8 cellular contexts compared by ENCODE assay signal in genomic region chr1:46180082-46180616, GRCh38. TPM values are rescaled to one million over a fixed set of nuclear protein-coding genes. Genes with fewer than 3 reads are reported as not detected.
DNase-seq lines count a peak whose midpoint lies in the region; ATAC-seq and TF ChIP-seq lines count a peak whose summit lies in the region.

No MANE protein-coding gene starts in this region.

- H3K9me3 ChIP-seq in transverse colon, result no peaks in the 10 kb centered on the region

- H3K4me1 ChIP-seq in transverse colon, result peaks cover 5 to 46% (median 31%) of the 10 kb centered on the region in 4 donors

- TF ChIP-seq EP300 in transverse colon (IDR thresholded peaks at IDR 0.05; ENCODE audit: low read depth), result no peak

- H3K36me3 Mint-ChIP-seq in activated naive CD4-positive, alpha-beta T cell treated with anti-CD3 and anti-CD28 coated beads for 36 hours (ENCODE audit: low read depth), result no peaks in the 10 kb centered on the region

- DNase-seq in activated naive CD4-positive, alpha-beta T cell treated with anti-CD3 and anti-CD28 coated beads for 36 hours, result peak; percentile 30
- DNase-seq in activated naive CD4-positive, alpha-beta T cell treated with anti-CD3 and anti-CD28 coated beads, Interleukin-2, amount 50 U/mL, for 16 hours, result no peak
- DNase-seq in NCI-H774 (lab: John Stamatoyannopoulos, UW) (peak; percentile 52), transverse colon (peak; percentile 92), middle frontal gyrus (ENCODE audit: extremely low spot score, low spot score) (no peak), NK-92 (lab: John Stamatoyannopoulos, UW; ENCODE audit: unreplicated experiment) (no peak)

- intact Hi-C loops in activated naive CD4-positive, alpha-beta T cell treated with anti-CD3 and anti-CD28 coated beads for 36 hours (cut with micrococcal nuclease), result loop anchor here (10.0 kb wide), 2 partner anchors 425 to 595 kb away; partner anchors contain the start of genes IPP and NASP
- intact Hi-C loops in transverse colon (cut with DNase I; ENCODE audit: low total_unique reads), result no loop called here

- CTCF ChIA-PET in activated naive CD4-positive, alpha-beta T cell treated with anti-CD3 and anti-CD28 coated beads for 36 hours (lab: Charles Lee), result interaction anchor here (0.8 to 9.7 kb wide), 10 partner anchors 15 to 144 kb away, joined by 3 to 98 read pairs (median 4); partner anchors contain the start of gene PIK3R3

- H3K4me1 Mint-ChIP-seq in activated naive CD4-positive, alpha-beta T cell treated with anti-CD3 and anti-CD28 coated beads for 36 hours (ENCODE audit: low read depth), result peaks cover 15% of the 10 kb centered on the region

- WGBS in transverse colon (ENCODE audit: low coverage in 1 of 2), 2 donors, result 42% methylated on average over 12 of the region's 12 CpGs; no CpG with 5 or more reads in 1 of the 2 donors

- peak overlapping the region in 3 of 4 donors; percentile 34 to 55 (median 34) for H3K4me3 ChIP-seq in transverse colon

- no peak overlapping the region for H3K4me3 Mint-ChIP-seq in activated naive CD4-positive, alpha-beta T cell treated with anti-CD3 and anti-CD28 coated beads for 36 hours

- peak overlapping the region; percentile 86 to 91 (median 88) for H3K27ac ChIP-seq in transverse colon

- H3K27me3 Mint-ChIP-seq in activated naive CD4-positive, alpha-beta T cell treated with anti-CD3 and anti-CD28 coated beads for 36 hours (ENCODE audit: low read depth), result no peaks in the 10 kb centered on the region

- TF ChIP-seq POLR2A in transverse colon (IDR thresholded peaks at IDR 0.05), result peak; percentile 94

- no peaks in the 10 kb centered on the region for H3K36me3 ChIP-seq in transverse colon

- peak in 4 of 5 experiments; percentile 15 to 61 (median 44) for TF ChIP-seq CTCF in transverse colon (IDR thresholded peaks at IDR 0.05)

- no peaks in the 10 kb centered on the region for H3K9me3 Mint-ChIP-seq in activated naive CD4-positive, alpha-beta T cell treated with anti-CD3 and anti-CD28 coated beads for 36 hours

- no peak overlapping the region for H3K27ac Mint-ChIP-seq in activated naive CD4-positive, alpha-beta T cell treated with anti-CD3 and anti-CD28 coated beads for 36 hours

- in situ Hi-C loops in transverse colon (cut with MboI; ENCODE audit: low pct_ligation_motif_present in 1 of 4, low pct_unique_long_range_greater_than_20kb in 1 of 4, low sequenced_read_pairs in 3 of 4), result no loop called here

- no peaks in the 10 kb centered on the region for H3K27me3 ChIP-seq in transverse colon

- peak; percentile 46 for ATAC-seq in esophagus mucosa
- ATAC-seq in GM18907 (IDR thresholded peaks at IDR 0.05; ENCODE audit: unreplicated experiment), result no peak

RNA-seq across cellular contexts. Expression of gene P3R3URF, which starts 3.9 kb away (rescaled TPM):
- total RNA-seq in activated naive CD4-positive, alpha-beta T cell treated with anti-CD3 and anti-CD28 coated beads for 36 hours, result not detected
- not detected for total RNA-seq in esophagus mucosa
- not detected for total RNA-seq in transverse colon

RNA-seq across cellular contexts. Expression of gene TSPAN1, which starts 5.3 kb away (rescaled TPM):
- not detected for total RNA-seq in activated naive CD4-positive, alpha-beta T cell treated with anti-CD3 and anti-CD28 coated beads for 36 hours
- 4.7 TPM for total RNA-seq in esophagus mucosa
- 1,000 to 10,000 TPM in 2 of 4 donors, 100 to 1,000 TPM in 2; 228 to 1,657 (median 1,038) TPM for total RNA-seq in transverse colon

RNA-seq across cellular contexts. Expression of gene POMGNT1, which starts 18.1 kb away (rescaled TPM):
- 10 to 100 TPM; 32.4 to 32.9 TPM for total RNA-seq in activated naive CD4-positive, alpha-beta T cell treated with anti-CD3 and anti-CD28 coated beads for 36 hours
- 28.3 TPM for total RNA-seq in esophagus mucosa
- 10 to 100 TPM; 13.3 to 35.5 (median 27.6) TPM for total RNA-seq in transverse colon

RNA-seq across cellular contexts. Expression of gene LURAP1, which starts 23.0 kb away (rescaled TPM):
- under 1 TPM; 0.21 to 0.25 TPM for total RNA-seq in activated naive CD4-positive, alpha-beta T cell treated with anti-CD3 and anti-CD28 coated beads for 36 hours
- total RNA-seq in esophagus mucosa, result 1.7 TPM
- 1 to 10 TPM in 3 of 4 donors, not detected in 1; 1.9 to 7.0 (median 2.3) TPM for total RNA-seq in transverse colon

RNA-seq across cellular contexts. Expression of gene PIK3R3, which starts 47.7 kb away (rescaled TPM):
- under 1 TPM; 0.45 to 0.49 TPM for total RNA-seq in activated naive CD4-positive, alpha-beta T cell treated with anti-CD3 and anti-CD28 coated beads for 36 hours
- total RNA-seq in esophagus mucosa (5.5 TPM), transverse colon (1 to 10 TPM; 3.0 to 5.9 (median 4.7) TPM)

Comparison
In these comparisons a context has a peak if more than half of its experiments do, and no peak if none do; other contexts are left out.
1. DNase-seq: peak in activated naive CD4-positive, alpha-beta T cell treated with anti-CD3 and anti-CD28 coated beads for 36 hours (single experiment), NCI-H774 (single experiment) and transverse colon (single experiment); none in activated naive CD4-positive, alpha-beta T cell treated with anti-CD3 and anti-CD28 coated beads, Interleukin-2, amount 50 U/mL, for 16 hours (single experiment), middle frontal gyrus (single experiment) and NK-92 (single experiment).
2. RNA of gene TSPAN1, which starts 5.3 kb away (total RNA-seq): 228 to 1,657 TPM in transverse colon; 4.7 TPM in esophagus mucosa (single experiment) and not detected in activated naive CD4-positive, alpha-beta T cell treated with anti-CD3 and anti-CD28 coated beads for 36 hours; every median in the first group is over 10 times any median in the second.